In genomic region chr7:91267558-91267955, GRCh38 we compare ENCODE assay signal across 9 cellular contexts. TPM values are rescaled to one million over a fixed set of nuclear protein-coding genes. Genes with fewer than 3 reads are reported as not detected.
DNase-seq lines count a peak whose midpoint lies in the region; ATAC-seq and TF ChIP-seq lines count a peak whose summit lies in the region.
"Had no signal": no experiment of that assay in that cellular context is flagged by ENCODE, and none has a peak within 500 bp of the region (broad histone marks: within the 10 kb centered on the region; RNA-seq: fewer than 3 reads in every experiment).

No MANE protein-coding gene starts in this region.

- no peak overlapping the region for H2AK5ac ChIP-seq in H9 (ENCODE audit: insufficient read length, low read length)

- no peak overlapping the region for H2BK15ac ChIP-seq in H9 (ENCODE audit: low read depth, low read length)

- no peaks in the 10 kb centered on the region for H3K9me3 ChIP-seq in H9 (ENCODE audit: control insufficient read depth, low read depth, low read length)
- H3K9me3 ChIP-seq in stomach smooth muscle (ENCODE audit: control insufficient read depth in 2 of 2, low read length in 2 of 2) = no peaks in the 10 kb centered on the region
- no peaks in the 10 kb centered on the region for H3K9me3 ChIP-seq in T-helper 17 cell (ENCODE audit: control insufficient read depth, low read length, poor library complexity, severe bottlenecking)

- no peak overlapping the region for H3K14ac ChIP-seq in H9 (ENCODE audit: insufficient read depth, low read length)

- H3K9ac ChIP-seq in H9 (ENCODE audit: extremely low read depth, insufficient read length, low read length) (no peak overlapping the region), stomach smooth muscle (ENCODE audit: low read length in 2 of 2) (peak overlapping the region; percentile 24 to 42)

- H4K5ac ChIP-seq in H9 (ENCODE audit: insufficient read length, low read depth, low read length) = no peak overlapping the region

- H3K4me1 Mint-ChIP-seq in H9 (peaks cover 27 to 37% of the 10 kb centered on the region in 2 experiments), MCF 10A (ENCODE audit: insufficient read depth, unreplicated experiment) (peaks cover 19% of the 10 kb centered on the region), T-helper 17 cell (peaks cover 6% of the 10 kb centered on the region)

- no peak overlapping the region for H2BK12ac ChIP-seq in H9 (ENCODE audit: insufficient read length, low read depth, low read length)

- H3K27ac ChIP-seq in H9 (ENCODE audit: insufficient read length, low read depth, low read length) (no peak overlapping the region), stomach smooth muscle (ENCODE audit: low read length) (no peak overlapping the region)

- H4K20me1 ChIP-seq in H9 (ENCODE audit: control insufficient read depth, insufficient read depth, insufficient read length) = peaks cover 2% of the 10 kb centered on the region

- H3K27me3 Mint-ChIP-seq in H9 (ENCODE audit: low read depth) (peaks cover 74% of the 10 kb centered on the region), MCF 10A (ENCODE audit: insufficient read depth, unreplicated experiment) (no peaks in the 10 kb centered on the region), T-helper 17 cell (peaks cover 44% of the 10 kb centered on the region)

- H3K4me1 ChIP-seq in H9 (ENCODE audit: insufficient read depth, low read length) (no peaks in the 10 kb centered on the region), stomach smooth muscle (ENCODE audit: control insufficient read depth, insufficient read depth, low read length) (peaks cover 23% of the 10 kb centered on the region)

- POLR2A ChIA-PET in MCF 10A (lab: Yijun Ruan, JAX) = interaction anchor here (0.6 to 1.0 kb wide), 3 partner anchors 45 to 597 kb away, joined by 3 read pairs; no protein-coding TSS in a partner anchor

- H3K79me1 ChIP-seq in H9 (ENCODE audit: insufficient read depth, low read depth, low read length, poor library complexity, severe bottlenecking) = no peaks in the 10 kb centered on the region

- H3K36me3 Mint-ChIP-seq in H9 (ENCODE audit: insufficient read depth in 1 of 3, low read depth in 3 of 3) = no peaks in the 10 kb centered on the region
- peaks cover 20% of the 10 kb centered on the region for H3K36me3 Mint-ChIP-seq in MCF 10A (ENCODE audit: insufficient read depth, unreplicated experiment)
- peaks cover 2% of the 10 kb centered on the region for H3K36me3 Mint-ChIP-seq in T-helper 17 cell (ENCODE audit: low read depth)

- no TSS peak for BruUV-seq in MCF 10A (replicated peaks; lab: Mats Ljungman, UMichigan)

- H2BK120ac ChIP-seq in H9 (ENCODE audit: low read depth, low read length, poor library complexity, severe bottlenecking) = no peak overlapping the region

- CTCF ChIA-PET in MCF 10A (lab: Yijun Ruan, JAX) = interaction anchor here (0.6 to 1.5 kb wide), 6 partner anchors 13 to 1565 kb away, joined by 3 to 5 read pairs (median 3); no protein-coding TSS in a partner anchor

- H3K23me2 ChIP-seq in H9 (ENCODE audit: insufficient read length, low read depth, low read length, poor library complexity, severe bottlenecking) = peaks cover 26% of the 10 kb centered on the region

- no peak overlapping the region for H2AFZ ChIP-seq in H9 (ENCODE audit: low read length)

- ATAC-seq in T-helper 17 cell (no peak), HG02642 (IDR thresholded peaks at IDR 0.05; ENCODE audit: poor library complexity, unreplicated experiment) (no peak)
- ATAC-seq: GM12878 had no signal

- no peak overlapping the region for H3K18ac ChIP-seq in H9 (ENCODE audit: insufficient read length, low read depth, low read length)

- no peak overlapping the region for H3T11ph ChIP-seq in H9 (ENCODE audit: low read length)

- H4K91ac ChIP-seq in H9 (ENCODE audit: insufficient read length, low read depth, low read length) = no peak overlapping the region

- H3K79me2 ChIP-seq in H9 (ENCODE audit: insufficient read depth, low read length) = no peaks in the 10 kb centered on the region

- no peak for TF ChIP-seq CTCF in H9 (conservative IDR thresholded peaks at IDR 0.05)
- TF ChIP-seq CTCF in MCF 10A (IDR thresholded peaks at IDR 0.05; ENCODE audit: unreplicated experiment) = no peak
- TF ChIP-seq CTCF in kidney epithelial cell (IDR thresholded peaks at IDR 0.05; ENCODE audit: insufficient read depth, low read length, poor library complexity, severe bottlenecking) = no peak

- no peaks in the 10 kb centered on the region for H3K9me3 Mint-ChIP-seq in H9
- H3K9me3 Mint-ChIP-seq in MCF 10A (ENCODE audit: unreplicated experiment) = no peaks in the 10 kb centered on the region

- no peak for DNase-seq in H9
- no peak for DNase-seq in MCF 10A (ENCODE audit: unreplicated experiment)
- DNase-seq in kidney epithelial cell (ENCODE audit: low read depth) = no peak
- no peak for DNase-seq in Ammon's horn (ENCODE audit: low spot score)
- no peak for DNase-seq in T-helper 17 cell
- DNase-seq in GDM1 (lab: John Stamatoyannopoulos, UW) = no peak

- H3K4me3 ChIP-seq in kidney epithelial cell (ENCODE audit: low read depth, low read length) (peak overlapping the region; percentile 31), stomach smooth muscle (ENCODE audit: low read length in 2 of 2) (peak overlapping the region; percentile 77 to 95)
- H3K4me3 ChIP-seq: GM12878 had no signal

- peak overlapping the region; percentile 74 for H3K4me2 ChIP-seq in H9 (ENCODE audit: insufficient read depth, insufficient read length, low read length)

- H2BK20ac ChIP-seq in H9 (ENCODE audit: low read depth, low read length, poor library complexity, severe bottlenecking) = no peak overlapping the region

- H3K4me3 Mint-ChIP-seq in H9 (peak overlapping the region; percentile 3 to 88), MCF 10A (ENCODE audit: unreplicated experiment) (peak overlapping the region; percentile 83), T-helper 17 cell (no peak overlapping the region)

- no peaks in the 10 kb centered on the region for H3K36me3 ChIP-seq in kidney epithelial cell (ENCODE audit: control insufficient read depth, insufficient read depth, low read length)
- H3K36me3 ChIP-seq in stomach smooth muscle (ENCODE audit: control insufficient read depth in 2 of 2, insufficient read depth in 2 of 2, low read length in 2 of 2) = no peaks in the 10 kb centered on the region

- H3K56ac ChIP-seq in H9 (ENCODE audit: insufficient read length, low read depth, low read length) = no peak overlapping the region

- H3K4ac ChIP-seq in H9 (ENCODE audit: low read depth, low read length) = no peak overlapping the region

- WGBS in H9 (ENCODE audit: extremely low coverage, insufficient read length, low lambda C conversion rate) = no CpG with 5 or more reads among the region's 7 CpGs

- H4K8ac ChIP-seq in H9 (replicated peaks; ENCODE audit: insufficient read length, low read depth, low read length) = no peak overlapping the region

- intact Hi-C loops in MCF 10A (cut with micrococcal nuclease) = loop anchor here (5.0 kb wide), 1 partner anchor 160 kb away; no protein-coding TSS in a partner anchor

- no peak overlapping the region for H3K23ac ChIP-seq in H9 (ENCODE audit: insufficient read length, low read depth, low read length)

- H2BK5ac ChIP-seq in H9 (ENCODE audit: insufficient read length, low read length) = no peak overlapping the region

- H3K27me3 ChIP-seq in H9 (ENCODE audit: insufficient read depth, low read length) = peaks cover 46% of the 10 kb centered on the region
- H3K27me3 ChIP-seq in kidney epithelial cell (ENCODE audit: control insufficient read depth, insufficient read depth, low read length) = peaks cover 10% of the 10 kb centered on the region
- H3K27me3 ChIP-seq in stomach smooth muscle (ENCODE audit: control insufficient read depth in 1 of 2, insufficient read depth in 2 of 2, low read length in 2 of 2) = no peaks in the 10 kb centered on the region

- H3K27ac Mint-ChIP-seq in H9 = peak overlapping the region in 1 of 3 experiments; percentile 69; a peak in 1 of 7 replicates
- peak overlapping the region; percentile 87 for H3K27ac Mint-ChIP-seq in MCF 10A (ENCODE audit: low read depth, unreplicated experiment)
- H3K27ac Mint-ChIP-seq in T-helper 17 cell = no peak overlapping the region

RNA-seq across cellular contexts. Expression of gene FZD1, which starts 3.3 kb away (rescaled TPM):
- 0.61 TPM in 2 replicates for total RNA-seq in H9 (2021)
- total RNA-seq in MCF 10A (2022) = 3.3 and 4.4 TPM in 2 replicates
- 8.6 and 10.1 TPM in 2 replicates for total RNA-seq in kidney epithelial cell
- total RNA-seq in T-helper 17 cell = under 1 TPM; 0.13 to 0.17 TPM
